Comparison of ENCODE assay signal across 32 cellular contexts in the genomic region with DNA sequence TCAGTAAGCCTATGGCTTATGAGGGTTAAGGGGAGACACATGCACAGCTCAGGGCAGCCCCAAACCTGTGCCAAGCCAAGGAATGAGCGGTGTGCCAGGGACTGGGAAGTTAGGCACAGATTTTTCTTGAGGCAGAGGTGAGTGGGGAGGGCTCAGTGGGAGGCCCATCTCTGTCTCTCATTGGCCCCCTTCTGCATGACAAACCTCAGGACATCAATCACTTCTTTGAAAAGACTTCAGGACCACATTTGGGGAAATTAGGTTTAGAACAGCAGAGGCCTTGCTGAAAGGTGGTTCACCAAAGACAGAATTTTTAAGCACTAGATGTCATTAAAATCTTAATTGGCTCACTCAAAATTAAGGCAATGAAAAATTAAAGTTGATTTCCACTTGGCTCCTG.
"Had no signal": no experiment of that assay in that cellular context is flagged by ENCODE, and none has a peak within 500 bp of the region (broad histone marks: within the 10 kb centered on the region; RNA-seq: fewer than 3 reads in every experiment).

No MANE protein-coding gene starts in this region.

- DNase-seq: activated CD4-positive, alpha-beta memory T cell treated with anti-CD3 and anti-CD28 coated beads, Interleukin-2, amount 10 ng/mL, durations not matched to agents 7 days and 5 days; activated CD4-positive, alpha-beta T cell treated with anti-CD3 and anti-CD28 coated beads for 1 hour; activated CD4-positive, alpha-beta T cell treated with anti-CD3 and anti-CD28 coated beads for 48 hours; activated CD4-positive, CD25-positive, alpha-beta regulatory T cell; activated CD8-positive, alpha-beta memory T cell treated with anti-CD3 and anti-CD28 coated beads for 24 hours; activated CD8-positive, alpha-beta memory T cell treated with anti-CD3 and anti-CD28 coated beads, Interleukin-2, amount 10 ng/mL, durations not matched to agents 7 days and 5 days; activated CD8-positive, alpha-beta memory T cell treated with anti-CD3 and anti-CD28 coated beads, Interleukin-2, amount 50 U/mL, for 48 hours; activated effector memory CD4-positive, alpha-beta T cell treated with anti-CD3 and anti-CD28 coated beads, Interleukin-2, amount 50 U/mL, for 16 hours; activated naive CD4-positive, alpha-beta T cell; activated naive CD4-positive, alpha-beta T cell treated with anti-CD3 and anti-CD28 coated beads, Interleukin-2, amount 50 U/mL, for 16 hours; activated naive CD8-positive, alpha-beta T cell treated with anti-CD3 and anti-CD28 coated beads for 36 hours; activated T-cell treated with anti-CD3 and anti-CD28 coated beads, Interleukin-2, amount 50 U/mL, for 48 hours; amniotic stem cell; aorta; brain microvascular endothelial cell; central memory CD4-positive, alpha-beta T cell; MG63; NCI-H1048; NCI-H1105 treated with DMSO at 0.1 percent for 48 hours; NCI-H1436; NCI-H1694; NCI-H1930; NCI-H2081 treated with DMSO at 0.1 percent for 48 hours; NCI-H226; NCI-H446 treated with DMSO at 0.1 percent for 48 hours; NCI-H524; SHP77; SJCRH30; T1000; WERI-Rb-1 had no signal

- H3K36me3 ChIP-seq: brain microvascular endothelial cell, MG63, SJCRH30, WERI-Rb-1 had no signal

- H3K4me1 ChIP-seq: SJCRH30 had no signal

- H3K9me3 ChIP-seq: MG63, SJCRH30 had no signal

- H3K4me3 ChIP-seq: MG63, SJCRH30, SK-N-MC had no signal

- H3K27me3 ChIP-seq: brain microvascular endothelial cell, MG63, SJCRH30 had no signal

- ATAC-seq: activated CD8-positive, alpha-beta memory T cell treated with anti-CD3 and anti-CD28 coated beads, Interleukin-2, amount 10 ng/mL, durations not matched to agents 7 days and 5 days; Panc1 had no signal

- H3K27ac ChIP-seq: brain microvascular endothelial cell, SJCRH30, SK-N-MC, WERI-Rb-1 had no signal
